ENCODE assay signal across 2 cellular contexts in genomic region chr1:32872189-32872898, GRCh38.
TF ChIP-seq lines count a peak whose summit lies in the region.

No MANE protein-coding gene starts in this region.

TF ChIP-seq in HEK293, 187 proteins besides CTCF, POLR2A, EP300 and RAD21 (continues in another document):
- TF ChIP-seq ZNF600 (tag by site-specific recombination; IDR thresholded peaks at IDR 0.05): no peak
- TF ChIP-seq INSM2 (tag by site-specific recombination; IDR thresholded peaks at IDR 0.05): no peak
- no peak for TF ChIP-seq PRDM1 (tag by site-specific recombination; IDR thresholded peaks at IDR 0.05)
- no peak for TF ChIP-seq HOXD13 (CRISPR knock-in tag; IDR thresholded peaks at IDR 0.05; ENCODE audit: borderline replicate concordance)
- TF ChIP-seq GFI1B (tag by site-specific recombination; IDR thresholded peaks at IDR 0.05): no peak
- no peak for TF ChIP-seq ZNF76 (tag by site-specific recombination; IDR thresholded peaks at IDR 0.05; ENCODE audit: borderline replicate concordance, low read depth)
- TF ChIP-seq HOXA7 (CRISPR knock-in tag; IDR thresholded peaks at IDR 0.05; ENCODE audit: borderline replicate concordance): no peak
- TF ChIP-seq EGR2 (tag by site-specific recombination; IDR thresholded peaks at IDR 0.05; ENCODE audit: low read depth): no peak
- no peak for TF ChIP-seq ZNF521 (tag by site-specific recombination; IDR thresholded peaks at IDR 0.05)
- 0 out of 2 replicates have a peak, but pooled peaks have one; percentile 57 for TF ChIP-seq ZNF2 (tag by site-specific recombination; IDR thresholded peaks at IDR 0.05)
- no peak for TF ChIP-seq ZBTB21 (tag by site-specific recombination; IDR thresholded peaks at IDR 0.05)
- TF ChIP-seq ZNF202 (tag by site-specific recombination; IDR thresholded peaks at IDR 0.05; ENCODE audit: borderline replicate concordance): no peak
- no peak for TF ChIP-seq GLI4 (tag by site-specific recombination; IDR thresholded peaks at IDR 0.05)
- peak; percentile 51; the same call in 1 of the 2 replicates for TF ChIP-seq BCL11A (tag by site-specific recombination; IDR thresholded peaks at IDR 0.05; ENCODE audit: low read depth)
- peak; percentile 68; the same call in 1 of the 2 replicates for TF ChIP-seq ZNF121 (tag by site-specific recombination; IDR thresholded peaks at IDR 0.05)
- TF ChIP-seq PRDM10 (tag by site-specific recombination; IDR thresholded peaks at IDR 0.05): no peak
- TF ChIP-seq ZNF292 (tag by site-specific recombination; IDR thresholded peaks at IDR 0.05; ENCODE audit: borderline replicate concordance, low read depth): no peak
- TF ChIP-seq KLF1 (tag by site-specific recombination; IDR thresholded peaks at IDR 0.05): no peak; the same call in 1 of the 2 replicates
- TF ChIP-seq ZBTB44 (tag by site-specific recombination; IDR thresholded peaks at IDR 0.05): no peak
- TF ChIP-seq ZSCAN4 (tag by site-specific recombination; IDR thresholded peaks at IDR 0.05): no peak
- no peak for TF ChIP-seq ZNF664 (tag by site-specific recombination; IDR thresholded peaks at IDR 0.05)
- TF ChIP-seq ZNF626 (tag by site-specific recombination; IDR thresholded peaks at IDR 0.05): no peak
- no peak for TF ChIP-seq IKZF3 (tag by site-specific recombination; IDR thresholded peaks at IDR 0.05)
- no peak for TF ChIP-seq ZNF776 (tag by site-specific recombination; IDR thresholded peaks at IDR 0.05; ENCODE audit: borderline replicate concordance)
- peak; percentile 43; the same call in 1 of the 2 replicates for TF ChIP-seq ZBTB7A (tag by site-specific recombination; IDR thresholded peaks at IDR 0.05; ENCODE audit: low read depth)

TF ChIP-seq in H1, 55 proteins besides CTCF, POLR2A, EP300 and RAD21:
- TF ChIP-seq MAX (IDR thresholded peaks at IDR 0.05): peak; percentile 13; the same call in 1 of the 2 replicates
- TF ChIP-seq ASH2L (IDR thresholded peaks at IDR 0.05; ENCODE audit: low read length): no peak
- 0 out of 2 replicates have a peak, but pooled peaks have one; percentile 79 for TF ChIP-seq RXRA (IDR thresholded peaks at IDR 0.05; ENCODE audit: insufficient read depth, low read depth, low read length)
- no peak for TF ChIP-seq EGR1 (IDR thresholded peaks at IDR 0.05; ENCODE audit: borderline replicate concordance, low read depth, low read length)
TF ChIP-seq in H1: peak in this region for 2.
